8 cellular contexts compared by ENCODE assay signal in genomic region chr15:20755665-20756398, GRCh38.
DNase-seq lines count a peak whose midpoint lies in the region; ATAC-seq and TF ChIP-seq lines count a peak whose summit lies in the region.
"Not testable (repeated sequence)": the region's sequence is repeated elsewhere in the genome, so short reads cannot be mapped to it uniquely, and the experiment has no call there.

No MANE protein-coding gene starts in this region.

- not testable (repeated sequence) for H3K27me3 ChIP-seq in CD8-positive, alpha-beta T cell (ENCODE audit: insufficient read depth, low read length)

- intact Hi-C loops in CD8-positive, alpha-beta T cell (cut with DNase I, micrococcal nuclease); Right ventricle myocardium inferior (cut with DNase I); mucosa of descending colon (cut with DNase I, micrococcal nuclease): not testable (repeated sequence)

- H3K9me3 Mint-ChIP-seq in CD8-positive, alpha-beta T cell; activated naive CD4-positive, alpha-beta T cell treated with anti-CD3 and anti-CD28 coated beads, Interleukin-2, amount 50 U/mL, for 72 hours: not testable (repeated sequence)

- TF ChIP-seq CTCF in CD8-positive, alpha-beta T cell (IDR thresholded peaks at IDR 0.05); mucosa of descending colon (IDR thresholded peaks at IDR 0.05): not testable (repeated sequence)

- H3K27ac Mint-ChIP-seq in CD8-positive, alpha-beta T cell; activated naive CD4-positive, alpha-beta T cell treated with anti-CD3 and anti-CD28 coated beads, Interleukin-2, amount 50 U/mL, for 72 hours: not testable (repeated sequence)

- not testable (repeated sequence) for ATAC-seq in CD8-positive, alpha-beta T cell
- ATAC-seq in SK-N-SH treated with all-trans-retinoic acid at 6 μM for 48 hours (peak; percentile 54; the same call in 2 of the 3 replicates), Right ventricle myocardium inferior (peak; percentile 65), mucosa of descending colon (peak; percentile 40)
- peak; percentile 60 to 63 for ATAC-seq in activated naive CD4-positive, alpha-beta T cell treated with anti-CD3 and anti-CD28 coated beads, Interleukin-2, amount 50 U/mL, for 72 hours

- H3K4me3 ChIP-seq in CD8-positive, alpha-beta T cell (ENCODE audit: low read depth, low read length); mucosa of descending colon: not testable (repeated sequence)

- not testable (repeated sequence) for H3K36me3 ChIP-seq in CD8-positive, alpha-beta T cell (ENCODE audit: insufficient read depth, low read length); mucosa of descending colon (ENCODE audit: low read depth)

- POLR2A ChIA-PET in CD8-positive, alpha-beta T cell (lab: Charles Lee): not testable (repeated sequence)

- not testable (repeated sequence) for H3K27me3 Mint-ChIP-seq in CD8-positive, alpha-beta T cell (ENCODE audit: low read depth)

- not testable (repeated sequence) for H3K9me3 ChIP-seq in CD8-positive, alpha-beta T cell (ENCODE audit: low read length); mucosa of descending colon

- not testable (repeated sequence) for H3K4me3 Mint-ChIP-seq in CD8-positive, alpha-beta T cell

- H3K36me3 Mint-ChIP-seq in CD8-positive, alpha-beta T cell; activated naive CD4-positive, alpha-beta T cell treated with anti-CD3 and anti-CD28 coated beads, Interleukin-2, amount 50 U/mL, for 72 hours: not testable (repeated sequence)

- not testable (repeated sequence) for H3K4me1 ChIP-seq in CD8-positive, alpha-beta T cell (ENCODE audit: insufficient read depth, low read length); mucosa of descending colon (ENCODE audit: low read depth)

- not testable (repeated sequence) for H3K4me1 Mint-ChIP-seq in CD8-positive, alpha-beta T cell (ENCODE audit: low read depth)

- CTCF ChIA-PET in CD8-positive, alpha-beta T cell (lab: Charles Lee): not testable (repeated sequence)

- H3K27ac ChIP-seq in CD8-positive, alpha-beta T cell (ENCODE audit: low read depth, low read length): not testable (repeated sequence)

- peak in 6 of 7 experiments; percentile 1 to 57 (median 36) for DNase-seq in CD8-positive, alpha-beta T cell
- peak; percentile 26 for DNase-seq in activated CD8-positive, alpha-beta memory T cell treated with anti-CD3 and anti-CD28 coated beads, Interleukin-2, amount 50 U/mL, for 4 hours
- not testable (repeated sequence) for DNase-seq in activated naive CD4-positive, alpha-beta T cell treated with anti-CD3 and anti-CD28 coated beads, Interleukin-2, amount 50 U/mL, for 72 hours (ENCODE audit: low spot score in 2 of 2); Right ventricle myocardium inferior (ENCODE audit: missing footprints)
- peak in 2 of 3 donors; percentile 28 to 34 for DNase-seq in mucosa of descending colon
- DNase-seq in stimulated activated CD4-positive, alpha-beta T cell treated with anti-CD3 and anti-CD28 coated beads, Interleukin-1b, Interleukin-23, amount 100 ng/mL, for 48 hours: peak; percentile 65
- peak; percentile 38 for DNase-seq in stimulated activated CD8-positive, alpha-beta memory T cell treated with anti-CD3 and anti-CD28 coated beads, Interleukin-7, amount 100 ng/mL, for 24 hours (ENCODE audit: low read depth)
